Comparison of ENCODE assay signal across 8 cellular contexts in the genomic region with DNA sequence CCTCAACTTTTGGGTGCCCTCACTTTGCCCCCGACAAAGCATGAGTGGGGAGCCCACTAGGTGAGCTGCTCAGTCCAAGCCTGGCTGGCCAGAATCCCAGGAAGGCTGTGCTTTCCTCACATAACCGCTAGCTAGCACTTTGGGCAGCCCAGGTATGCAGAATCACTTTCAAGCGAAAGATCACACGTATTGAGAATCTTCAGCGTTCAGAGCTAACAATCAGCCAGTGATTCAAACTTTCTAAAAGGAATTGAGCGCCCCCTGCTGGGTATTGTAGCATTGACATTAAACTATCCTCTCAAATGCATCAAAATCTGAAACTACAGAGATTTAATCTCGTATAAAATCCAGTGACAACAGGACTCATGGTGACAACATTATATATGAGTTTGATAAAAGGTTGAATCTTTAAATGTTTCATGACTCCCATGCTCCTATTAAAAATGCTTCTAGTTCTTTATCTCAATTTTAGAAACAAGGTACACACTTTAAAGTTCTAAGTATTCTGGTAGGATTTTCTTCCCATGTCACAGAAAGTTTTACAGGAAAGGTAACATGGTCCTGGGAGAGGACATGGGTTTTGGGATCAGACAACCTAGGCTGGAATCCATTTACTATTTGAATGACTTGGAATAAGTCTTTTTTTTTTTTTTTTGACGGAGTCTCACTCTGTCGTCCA. TPM values are rescaled to one million over a fixed set of nuclear protein-coding genes. Genes with fewer than 3 reads are reported as not detected.
DNase-seq lines count a peak whose midpoint lies in the region; ATAC-seq and TF ChIP-seq lines count a peak whose summit lies in the region.

No MANE protein-coding gene starts in this region.

- intact Hi-C loops in left lung (cut with DNase I), result loop anchor here (2.0 to 10.0 kb wide), 3 partner anchors 99 to 167 kb away; partner anchors contain the start of gene AMOTL2 (in 1 of the 2)

- H3K27me3 ChIP-seq in CD8-positive, alpha-beta memory T cell (ENCODE audit: insufficient read depth, low read length, poor library complexity, severe bottlenecking), result no peaks in the 10 kb centered on the region
- H3K27me3 ChIP-seq in left lung, result no peaks in the 10 kb centered on the region

- DNase-seq in CD8-positive, alpha-beta memory T cell, result peak; percentile 53 to 73 (median 69)
- peak; percentile 56 for DNase-seq in HCEC 1CT
- peak; percentile 77 for DNase-seq in NCI-H2196 treated with DMSO at 0.1 percent for 48 hours (lab: John Stamatoyannopoulos, UW; ENCODE audit: unreplicated experiment)
- DNase-seq in activated CD4-positive, alpha-beta T cell treated with anti-CD3 and anti-CD28 coated beads for 24 hours (ENCODE audit: low read depth in 2 of 2), result peak; percentile 76 to 81
- DNase-seq in chondrocyte (ENCODE audit: low spot score), result no peak
- DNase-seq in left lung, result no peak
- DNase-seq in stimulated activated CD4-positive, alpha-beta T cell treated with anti-CD3 and anti-CD28 coated beads, TNF-alpha, amount 100 ng/mL, for 1 hour (ENCODE audit: low read depth in 3 of 3, low spot score in 1 of 3), result peak; percentile 47 to 54 (median 48)

- TF ChIP-seq CTCF in chondrocyte (IDR thresholded peaks at IDR 0.05) (peak; percentile 92), left lung (IDR thresholded peaks at IDR 0.05) (peak; percentile 64 to 72)

- peaks cover 0 to 43% (median 13%) of the 10 kb centered on the region in 3 donors for H3K36me3 Mint-ChIP-seq in CD8-positive, alpha-beta memory T cell
- peaks cover 5% of the 10 kb centered on the region for H3K36me3 Mint-ChIP-seq in chondrocyte (ENCODE audit: low read depth)

- H3K4me1 Mint-ChIP-seq in CD8-positive, alpha-beta memory T cell, result peaks cover 0 to 5% (median 2%) of the 10 kb centered on the region in 3 donors
- H3K4me1 Mint-ChIP-seq in chondrocyte (ENCODE audit: low read depth), result peaks cover 42% of the 10 kb centered on the region

- H3K9me3 Mint-ChIP-seq in CD8-positive, alpha-beta memory T cell, result no peaks in the 10 kb centered on the region
- no peaks in the 10 kb centered on the region for H3K9me3 Mint-ChIP-seq in chondrocyte (ENCODE audit: low read depth)

- H3K27ac ChIP-seq in CD8-positive, alpha-beta memory T cell (ENCODE audit: low read depth, low read length), result no peak overlapping the region
- no peak overlapping the region for H3K27ac ChIP-seq in left lung

- no peaks in the 10 kb centered on the region for H3K9me3 ChIP-seq in CD8-positive, alpha-beta memory T cell (ENCODE audit: low read length)
- no peaks in the 10 kb centered on the region for H3K9me3 ChIP-seq in left lung

- POLR2A ChIA-PET in CD8-positive, alpha-beta memory T cell (lab: Charles Lee), result interaction anchor here (0.9 kb wide), 1 partner anchor 12 kb away, joined by 3 read pairs; the partner anchor contains the start of genes ANAPC13 and CEP63

- no peaks in the 10 kb centered on the region for H3K27me3 Mint-ChIP-seq in CD8-positive, alpha-beta memory T cell
- no peaks in the 10 kb centered on the region for H3K27me3 Mint-ChIP-seq in chondrocyte (ENCODE audit: low read depth)

- no peak overlapping the region for H3K4me3 ChIP-seq in CD8-positive, alpha-beta memory T cell (ENCODE audit: low read length)
- no peak overlapping the region for H3K4me3 ChIP-seq in left lung

- CTCF ChIA-PET in CD8-positive, alpha-beta memory T cell (lab: Charles Lee), result interaction anchor here (0.6 to 4.3 kb wide), 24 partner anchors 10 to 656 kb away, joined by 3 to 40 read pairs (median 3); partner anchors contain the start of genes ANAPC13 and CEP63

- H3K4me1 ChIP-seq in CD8-positive, alpha-beta memory T cell (ENCODE audit: insufficient read depth, low read length), result peaks cover 3% of the 10 kb centered on the region
- H3K4me1 ChIP-seq in left lung, result peaks cover 7 to 11% of the 10 kb centered on the region in 2 donors

- ATAC-seq in left lung, result peak; percentile 82
- no peak for ATAC-seq in GM18502 (IDR thresholded peaks at IDR 0.05; ENCODE audit: poor library complexity, unreplicated experiment)

- H3K4me3 Mint-ChIP-seq in CD8-positive, alpha-beta memory T cell, result no peak overlapping the region
- H3K4me3 Mint-ChIP-seq in chondrocyte (ENCODE audit: unreplicated experiment), result no peak overlapping the region

- H3K36me3 ChIP-seq in CD8-positive, alpha-beta memory T cell (ENCODE audit: insufficient read depth, low read length), result peaks cover 14% of the 10 kb centered on the region
- H3K36me3 ChIP-seq in left lung, result peaks cover 0 to 35% of the 10 kb centered on the region in 2 donors

- H3K27ac Mint-ChIP-seq in CD8-positive, alpha-beta memory T cell, result no peak overlapping the region
- peak overlapping the region; percentile 22 for H3K27ac Mint-ChIP-seq in chondrocyte (ENCODE audit: unreplicated experiment)

RNA-seq across cellular contexts. Expression of gene ANAPC13, which starts 11.8 kb away (rescaled TPM):
- total RNA-seq in CD8-positive, alpha-beta memory T cell, result 10 to 100 TPM; 41.0 to 42.0 TPM
- 84.6 TPM for polyA plus RNA-seq in CD8-positive, alpha-beta memory T cell
- total RNA-seq in chondrocyte (66.8 to 86.0 TPM (median 81.3 TPM) in 3 replicates), left lung (10 to 100 TPM; 63.5 to 67.9 TPM)

RNA-seq across cellular contexts. Expression of gene CEP63, which starts 11.8 kb away (rescaled TPM):
- total RNA-seq in CD8-positive, alpha-beta memory T cell, result 10 to 100 TPM; 21.1 to 21.3 TPM
- 19.3 TPM for polyA plus RNA-seq in CD8-positive, alpha-beta memory T cell
- total RNA-seq in chondrocyte (23.2 to 25.5 TPM (median 24.8 TPM) in 3 replicates), left lung (10 to 100 TPM; 16.1 to 25.6 TPM)

Comparison
In these comparisons a context has a peak if more than half of its experiments do, and no peak if none do; other contexts are left out.
1. DNase-seq: peak in CD8-positive, alpha-beta memory T cell (5 of 5), HCEC 1CT (single experiment), NCI-H2196 treated with DMSO at 0.1 percent for 48 hours (single experiment), activated CD4-positive, alpha-beta T cell treated with anti-CD3 and anti-CD28 coated beads for 24 hours (2 of 2) and stimulated activated CD4-positive, alpha-beta T cell treated with anti-CD3 and anti-CD28 coated beads, TNF-alpha, amount 100 ng/mL, for 1 hour (3 of 3); none in chondrocyte (single experiment) and left lung (0 of 2).